8 cellular contexts compared by ENCODE assay signal in the genomic region with DNA sequence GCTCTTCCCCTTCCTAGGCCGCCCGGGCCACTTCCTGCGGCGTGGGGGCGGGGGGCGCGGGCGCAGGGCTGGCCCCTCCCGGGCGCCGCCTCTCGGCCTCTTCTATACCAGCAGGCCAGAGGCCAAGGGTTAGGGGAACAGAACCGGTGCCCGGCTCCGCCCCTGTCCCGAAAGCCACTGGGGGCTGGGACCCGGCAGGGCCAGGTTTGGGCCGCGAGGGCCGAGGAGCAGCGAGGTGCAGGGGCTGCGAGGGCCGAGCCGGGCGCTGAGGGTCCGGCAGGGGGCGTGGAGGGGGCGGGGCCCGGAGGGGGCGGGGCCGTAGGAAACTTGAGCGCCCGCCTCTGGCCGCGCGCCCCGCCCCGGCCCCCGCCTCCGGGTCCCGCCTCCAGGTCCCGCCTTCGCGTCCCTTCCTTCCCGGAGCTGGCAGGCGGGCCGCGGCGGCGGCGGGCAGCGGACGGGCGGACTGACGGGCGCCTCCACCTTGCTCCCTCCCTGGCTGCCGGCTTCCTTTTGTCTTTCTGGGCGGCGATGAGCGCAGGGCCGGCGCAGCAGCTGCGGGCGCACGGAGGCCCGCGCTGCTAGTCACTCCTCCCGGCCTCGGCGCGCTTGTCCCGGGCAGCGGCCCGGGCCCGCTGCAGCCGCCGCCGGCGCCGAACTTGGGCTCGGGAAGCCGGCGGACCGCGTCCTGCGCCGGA. TPM values are rescaled to one million over a fixed set of nuclear protein-coding genes. Genes with fewer than 3 reads are reported as not detected.
DNase-seq lines count a peak whose midpoint lies in the region; TF ChIP-seq lines count a peak whose summit lies in the region.

HPCAL1 (plus strand) TSS at position 426 of the 695 bp plus-strand sequence. CDS start 116,854 bp downstream, outside the sequence.

- intact Hi-C loops in head of caudate nucleus (cut with DNase I) (loop anchor here (10.0 kb wide), 1 partner anchor 178 kb away; the partner anchor contains the start of gene RRM2), ovary (cut with DNase I) (loop anchor here in 3 of 4 donors (5.0 to 10.0 kb wide), 2 partner anchors 178 to 180 kb away; partner anchors contain the start of gene RRM2 (in 3 of the 3)), thyroid gland (cut with DNase I) (loop anchor here (5.0 to 10.0 kb wide), 2 partner anchors 105 to 168 kb away; no protein-coding TSS in a partner anchor)

- peak; percentile 36 to 74 (median 51) for TF ChIP-seq CTCF in ovary (IDR thresholded peaks at IDR 0.05)
- TF ChIP-seq CTCF in thyroid gland (IDR thresholded peaks at IDR 0.05) = peak; percentile 13 to 70 (median 45)

- H3K36me3 ChIP-seq in ovary = no peaks in the 10 kb centered on the region
- H3K36me3 ChIP-seq in thyroid gland = no peaks in the 10 kb centered on the region

- H3K4me1 ChIP-seq in ovary (ENCODE audit: insufficient read depth) (peaks cover 5% of the 10 kb centered on the region), thyroid gland (peaks cover 15 to 18% of the 10 kb centered on the region in 2 donors)

- H3K27ac Mint-ChIP-seq in activated naive CD8-positive, alpha-beta T cell = peak within 1 kb of the TSS; percentile 89

- no peaks in the 10 kb centered on the region for H3K27me3 Mint-ChIP-seq in activated naive CD8-positive, alpha-beta T cell

- 0% methylated on average over 10 to 87 of the region's 87 CpGs for WGBS in ovary, 3 donors
- 0% methylated on average over 6 of the region's 87 CpGs; no CpG with 5 or more reads in 1 of the 2 donors for WGBS in thyroid gland, 2 donors

- H3K27me3 ChIP-seq in ovary (no peaks in the 10 kb centered on the region), thyroid gland (no peaks in the 10 kb centered on the region)

- H3K9me3 ChIP-seq in ovary (no peaks in the 10 kb centered on the region), thyroid gland (no peaks in the 10 kb centered on the region)

- H3K36me3 Mint-ChIP-seq in activated naive CD8-positive, alpha-beta T cell = no peaks in the 10 kb centered on the region

- H3K9me3 Mint-ChIP-seq in activated naive CD8-positive, alpha-beta T cell (ENCODE audit: low read depth) = no peaks in the 10 kb centered on the region

- peak within 1 kb of the TSS; percentile 97 for H3K4me3 Mint-ChIP-seq in activated naive CD8-positive, alpha-beta T cell

- H3K4me3 ChIP-seq in ovary (peak within 1 kb of the TSS; percentile 76), thyroid gland (replicated peaks in 1 of 3) (peak within 1 kb of the TSS; percentile 75 to 85 (median 84))

- DNase-seq in GM04504 (ENCODE audit: low read depth) (peak; percentile 57), H4 (ENCODE audit: low spot score) (peak; percentile 47), LoVo (ENCODE audit: low spot score) (peak; percentile 88), SKM-1 (lab: John Stamatoyannopoulos, UW; ENCODE audit: unreplicated experiment) (peak; percentile 92), head of caudate nucleus (peak; percentile 49 to 93 (median 86)), ovary (peak; percentile 83 to 90 (median 88)), thyroid gland (peak; percentile 87 to 89)

- TF ChIP-seq POLR2A in ovary (IDR thresholded peaks at IDR 0.05) (peak; percentile 58), thyroid gland (IDR thresholded peaks at IDR 0.05) (peak; percentile 61 to 94)

- peaks cover 71% of the 10 kb centered on the region for H3K4me1 Mint-ChIP-seq in activated naive CD8-positive, alpha-beta T cell (ENCODE audit: low read depth)

- peak within 1 kb of the TSS in 1 of 2 donors; percentile 72 for H3K27ac ChIP-seq in ovary
- peak within 1 kb of the TSS; percentile 56 to 79 (median 59) for H3K27ac ChIP-seq in thyroid gland

- no peak for TF ChIP-seq EP300 in ovary (IDR thresholded peaks at IDR 0.05)

RNA-seq across cellular contexts. Expression of gene HPCAL1, which starts in this region (rescaled TPM):
- total RNA-seq in H4 (2014; rRNA removed; shearing (Covaris generic)) = 40.4 and 50.8 TPM in 2 replicates
- total RNA-seq in ovary (10 to 100 TPM; 13.4 to 69.5 (median 18.5) TPM), thyroid gland (10 to 100 TPM; 39.9 to 84.2 (median 64.8) TPM)
- polyA plus RNA-seq in ovary = 10 to 100 TPM; 11.4 to 20.1 TPM
